12 cellular contexts compared by ENCODE assay signal in the genomic region with DNA sequence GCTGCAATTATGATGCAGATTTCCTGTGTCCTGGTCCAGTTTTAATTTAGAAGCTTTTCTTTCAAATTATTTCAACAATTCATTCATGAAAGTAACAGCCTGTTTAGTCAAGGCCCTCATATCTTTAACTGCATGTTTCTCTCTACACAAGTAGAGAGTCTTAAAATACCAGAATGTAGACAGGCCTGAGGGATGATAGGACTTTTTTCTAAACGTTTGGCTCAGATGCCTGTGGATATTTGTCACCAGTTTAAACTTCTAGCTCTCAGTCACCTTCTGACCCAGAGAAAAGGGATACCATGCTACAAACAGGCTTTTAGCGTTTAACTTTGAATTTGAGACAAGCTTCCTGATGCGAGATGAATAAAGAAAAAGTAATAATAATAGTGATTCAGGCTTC. TPM values are rescaled to one million over a fixed set of nuclear protein-coding genes. Genes with fewer than 3 reads are reported as not detected.
DNase-seq lines count a peak whose midpoint lies in the region; ATAC-seq and TF ChIP-seq lines count a peak whose summit lies in the region.
"Had no signal": no experiment of that assay in that cellular context is flagged by ENCODE, and none has a peak within 500 bp of the region (broad histone marks: within the 10 kb centered on the region; RNA-seq: fewer than 3 reads in every experiment).

No MANE protein-coding gene starts in this region.

- DNase-seq in ACHN (peak; percentile 19), PC-3 (peak; percentile 51), fibroblast of peridontal ligament (ENCODE audit: extremely low read depth) (peak; percentile 70), non-pigmented ciliary epithelial cell (ENCODE audit: low read depth) (peak; percentile 81), WERI-Rb-1 (no peak)
- no peak for DNase-seq in stimulated activated CD4-positive, alpha-beta T cell treated with anti-CD3 and anti-CD28 coated beads, Interleukin-2, amount 100 ng/mL, for 48 hours
- DNase-seq in natural killer cell treated with Interleukin-12 subunit alpha and Interleukin-12 subunit beta and Interleukin-15 and Interleukin-18, amount 100 ng/mL, for 72 hours (ENCODE audit: low spot score), result no peak
- no peak for DNase-seq in activated CD4-positive, alpha-beta T cell treated with anti-CD3 and anti-CD28 coated beads for 36 hours
- DNase-seq: AML-193, endodermal cell, T1000, upper lobe of left lung had no signal

- peak; percentile 39; the same call in 1 of the 2 replicates for ATAC-seq in PC-3
- ATAC-seq in natural killer cell treated with Interleukin-12 subunit alpha and Interleukin-12 subunit beta and Interleukin-15 and Interleukin-18, amount 100 ng/mL, for 72 hours, result no peak
- ATAC-seq in activated CD4-positive, alpha-beta T cell treated with anti-CD3 and anti-CD28 coated beads for 36 hours, result no peak

- no peaks in the 10 kb centered on the region for H3K36me3 ChIP-seq in PC-3 (ENCODE audit: low read depth, low read length)
- no peaks in the 10 kb centered on the region for H3K36me3 ChIP-seq in WERI-Rb-1
- H3K36me3 ChIP-seq: upper lobe of left lung had no signal

- no peak overlapping the region for H3K9ac ChIP-seq in PC-3 (ENCODE audit: low read length)

- no peaks in the 10 kb centered on the region for H3K9me2 ChIP-seq in PC-3 (replicated peaks; ENCODE audit: low read length)

- H3K4me2 ChIP-seq in PC-3 (ENCODE audit: low read length), result peak overlapping the region; percentile 18

- no peak for TF ChIP-seq CTCF in PC-3 (conservative IDR thresholded peaks at IDR 0.05; ENCODE audit: low read depth, low read length)
- TF ChIP-seq CTCF in WERI-Rb-1 (IDR thresholded peaks at IDR 0.05; ENCODE audit: low read depth, low read length), result no peak

- no peaks in the 10 kb centered on the region for H3K79me2 ChIP-seq in PC-3 (ENCODE audit: low read length)

- no peak overlapping the region for H3K27ac Mint-ChIP-seq in natural killer cell treated with Interleukin-12 subunit alpha and Interleukin-12 subunit beta and Interleukin-15 and Interleukin-18, amount 100 ng/mL, for 72 hours
- H3K27ac Mint-ChIP-seq in activated CD4-positive, alpha-beta T cell treated with anti-CD3 and anti-CD28 coated beads for 36 hours, result no peak overlapping the region
- H3K27ac Mint-ChIP-seq: endodermal cell had no signal

- H3K27me3 Mint-ChIP-seq in natural killer cell treated with Interleukin-12 subunit alpha and Interleukin-12 subunit beta and Interleukin-15 and Interleukin-18, amount 100 ng/mL, for 72 hours, result no peaks in the 10 kb centered on the region
- no peaks in the 10 kb centered on the region for H3K27me3 Mint-ChIP-seq in activated CD4-positive, alpha-beta T cell treated with anti-CD3 and anti-CD28 coated beads for 36 hours

- in situ Hi-C loops in ACHN (cut with HindIII; ENCODE audit: low pct_ligation_motif_present, low pct_unique_long_range_greater_than_20kb, low sequenced_read_pairs), result no loop called here

- H3K9me3 ChIP-seq in PC-3 (ENCODE audit: low read length) (no peaks in the 10 kb centered on the region), WERI-Rb-1 (ENCODE audit: severe bottlenecking) (no peaks in the 10 kb centered on the region)
- H3K9me3 ChIP-seq: upper lobe of left lung had no signal

- no peaks in the 10 kb centered on the region for H3K9me3 Mint-ChIP-seq in natural killer cell treated with Interleukin-12 subunit alpha and Interleukin-12 subunit beta and Interleukin-15 and Interleukin-18, amount 100 ng/mL, for 72 hours
- H3K9me3 Mint-ChIP-seq in activated CD4-positive, alpha-beta T cell treated with anti-CD3 and anti-CD28 coated beads for 36 hours (ENCODE audit: low read depth), result no peaks in the 10 kb centered on the region
- H3K9me3 Mint-ChIP-seq: endodermal cell had no signal

- H3K27me3 ChIP-seq in PC-3 (ENCODE audit: low read length), result no peaks in the 10 kb centered on the region
- H3K27me3 ChIP-seq in WERI-Rb-1 (ENCODE audit: insufficient read depth, low read depth, severe bottlenecking), result no peaks in the 10 kb centered on the region
- H3K27me3 ChIP-seq: upper lobe of left lung had no signal

- CTCF ChIA-PET in PC-3 (lab: Charles Lee), result no interaction called here
- CTCF ChIA-PET in activated CD4-positive, alpha-beta T cell treated with anti-CD3 and anti-CD28 coated beads for 36 hours (lab: Charles Lee), result interaction anchor here (0.7 to 1.4 kb wide), 4 partner anchors 9 to 1018 kb away, joined by 3 to 4 read pairs (median 4); no protein-coding TSS in a partner anchor

- H4K20me1 ChIP-seq in PC-3 (ENCODE audit: low read length), result no peaks in the 10 kb centered on the region

- H3K4me3 ChIP-seq in PC-3 (ENCODE audit: low read length), result no peak overlapping the region
- H3K4me3 ChIP-seq in WERI-Rb-1 (ENCODE audit: low read depth, low read length), result no peak overlapping the region
- H3K4me3 ChIP-seq: upper lobe of left lung had no signal

- peak overlapping the region; percentile 51; the same call in 1 of the 2 replicates for H2AFZ ChIP-seq in PC-3 (ENCODE audit: low read length)

- peak overlapping the region; percentile 4 for H3K27ac ChIP-seq in PC-3 (ENCODE audit: low read length)
- H3K27ac ChIP-seq in WERI-Rb-1, result no peak overlapping the region
- H3K27ac ChIP-seq: upper lobe of left lung had no signal

- no peak overlapping the region for H3K4me3 Mint-ChIP-seq in natural killer cell treated with Interleukin-12 subunit alpha and Interleukin-12 subunit beta and Interleukin-15 and Interleukin-18, amount 100 ng/mL, for 72 hours
- H3K4me3 Mint-ChIP-seq in activated CD4-positive, alpha-beta T cell treated with anti-CD3 and anti-CD28 coated beads for 36 hours, result no peak overlapping the region
- H3K4me3 Mint-ChIP-seq: endodermal cell had no signal

- H3F3A ChIP-seq in PC-3 (ENCODE audit: low read length, unreplicated experiment), result no peaks in the 10 kb centered on the region

- H3K36me3 Mint-ChIP-seq in natural killer cell treated with Interleukin-12 subunit alpha and Interleukin-12 subunit beta and Interleukin-15 and Interleukin-18, amount 100 ng/mL, for 72 hours, result no peaks in the 10 kb centered on the region
- no peaks in the 10 kb centered on the region for H3K36me3 Mint-ChIP-seq in activated CD4-positive, alpha-beta T cell treated with anti-CD3 and anti-CD28 coated beads for 36 hours (ENCODE audit: low read depth)

- intact Hi-C loops in PC-3 (cut with micrococcal nuclease), result loop anchor here (5.0 kb wide), 1 partner anchor 37 kb away; no protein-coding TSS in a partner anchor
- intact Hi-C loops in activated CD4-positive, alpha-beta T cell treated with anti-CD3 and anti-CD28 coated beads for 36 hours (cut with DNase I, micrococcal nuclease), result no loop called here

- H3K4me1 ChIP-seq in PC-3 (ENCODE audit: insufficient read depth, low read length), result peaks cover 26% of the 10 kb centered on the region

- BruUV-seq in PC-3 (replicated peaks; lab: Mats Ljungman, UMichigan), result no TSS peak

- POLR2A ChIA-PET in PC-3 (lab: Charles Lee; ENCODE audit: unreplicated experiment), result no interaction called here
- POLR2A ChIA-PET in activated CD4-positive, alpha-beta T cell treated with anti-CD3 and anti-CD28 coated beads for 36 hours (lab: Charles Lee), result no interaction called here

- no peaks in the 10 kb centered on the region for H3K4me1 Mint-ChIP-seq in natural killer cell treated with Interleukin-12 subunit alpha and Interleukin-12 subunit beta and Interleukin-15 and Interleukin-18, amount 100 ng/mL, for 72 hours (ENCODE audit: low read depth in 2 of 2)
- H3K4me1 Mint-ChIP-seq in activated CD4-positive, alpha-beta T cell treated with anti-CD3 and anti-CD28 coated beads for 36 hours, result no peaks in the 10 kb centered on the region

RNA-seq across cellular contexts. Expression of a gene that starts 15.7 kb away (rescaled TPM):
- total RNA-seq in PC-3 (2014; rRNA removed), result 56.2 and 60.1 TPM in 2 replicates
- total RNA-seq in natural killer cell treated with Interleukin-12 subunit alpha and Interleukin-12 subunit beta and Interleukin-15 and Interleukin-18, amount 100 ng/mL, for 72 hours, result under 1 TPM; 0.14 to 0.53 TPM
- total RNA-seq in activated CD4-positive, alpha-beta T cell treated with anti-CD3 and anti-CD28 coated beads for 36 hours, result under 1 TPM; 0.32 to 0.50 TPM

Comparison
In these comparisons a context has a peak if more than half of its experiments do, and no peak if none do; other contexts are left out.
1. DNase-seq: peak in ACHN (single experiment), PC-3 (single experiment), fibroblast of peridontal ligament (single experiment) and non-pigmented ciliary epithelial cell (single experiment); none in stimulated activated CD4-positive, alpha-beta T cell treated with anti-CD3 and anti-CD28 coated beads, Interleukin-2, amount 100 ng/mL, for 48 hours (0 of 2), natural killer cell treated with Interleukin-12 subunit alpha and Interleukin-12 subunit beta and Interleukin-15 and Interleukin-18, amount 100 ng/mL, for 72 hours (single experiment), activated CD4-positive, alpha-beta T cell treated with anti-CD3 and anti-CD28 coated beads for 36 hours (single experiment) and WERI-Rb-1 (single experiment).
2. RNA of a gene that starts 15.7 kb away (total RNA-seq): 56.2 to 60.1 TPM in PC-3; 0.14 to 0.53 TPM in natural killer cell treated with Interleukin-12 subunit alpha and Interleukin-12 subunit beta and Interleukin-15 and Interleukin-18, amount 100 ng/mL, for 72 hours and 0.32 to 0.50 TPM in activated CD4-positive, alpha-beta T cell treated with anti-CD3 and anti-CD28 coated beads for 36 hours; every median in the first group is over 10 times any median in the second.